In the genomic region with DNA sequence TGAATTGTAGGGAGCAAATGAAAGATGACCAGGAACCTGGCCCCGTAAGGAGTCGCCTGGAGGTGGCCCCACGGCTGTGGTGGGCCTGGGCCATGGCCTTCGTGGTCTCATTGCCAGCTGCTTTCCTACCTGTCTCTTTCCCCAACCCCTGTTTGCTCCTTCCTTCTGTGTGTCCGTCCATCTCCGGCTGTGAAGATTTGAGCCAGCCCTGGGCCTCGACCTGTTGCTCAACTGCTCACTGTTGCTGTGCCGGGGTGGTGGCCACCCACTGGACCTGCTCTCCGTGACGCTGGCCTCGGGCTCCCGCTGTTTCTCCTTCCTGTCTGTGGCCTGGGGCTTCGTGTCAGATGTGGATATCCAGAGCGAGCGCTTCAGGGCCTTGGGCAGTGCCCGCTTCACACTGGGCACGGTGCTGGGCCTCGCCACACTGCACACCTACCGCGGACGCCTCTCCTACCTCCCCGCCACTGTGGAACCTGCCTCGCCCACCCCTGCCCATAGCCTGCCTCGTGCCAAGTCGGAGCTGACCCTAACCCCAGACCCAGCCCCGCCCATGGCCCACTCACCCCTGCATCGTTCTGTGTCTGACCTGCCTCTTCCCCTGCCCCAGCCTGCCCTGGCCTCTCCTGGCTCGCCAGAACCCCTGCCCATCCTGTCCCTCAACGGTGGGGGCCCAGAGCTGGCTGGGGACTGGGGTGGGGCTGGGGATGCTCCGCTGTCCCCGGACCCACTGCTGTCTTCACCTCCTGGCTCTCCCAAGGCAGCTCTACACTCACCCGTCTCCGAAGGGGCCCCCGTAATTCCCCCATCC, we compare ENCODE assay signal across 18 cellular contexts. TPM values are rescaled to one million over a fixed set of nuclear protein-coding genes. Genes with fewer than 3 reads are reported as not detected.
DNase-seq lines count a peak whose midpoint lies in the region; ATAC-seq and TF ChIP-seq lines count a peak whose summit lies in the region.
"Had no signal": no experiment of that assay in that cellular context is flagged by ENCODE, and none has a peak within 500 bp of the region (broad histone marks: within the 10 kb centered on the region; RNA-seq: fewer than 3 reads in every experiment).

No MANE protein-coding gene starts in this region.

- no peak overlapping the region for H2BK120ac ChIP-seq in mesendoderm (ENCODE audit: low read depth, low read length)

- H3K9ac ChIP-seq in mesendoderm (ENCODE audit: low read length) = no peak overlapping the region

- intact Hi-C loops in activated B cell treated with CpG ODN at 0.5 μM for 24 hours (cut with micrococcal nuclease) = no loop called here
- intact Hi-C loops in right lobe of liver (cut with DNase I) = no loop called here

- H3K79me2 ChIP-seq in mesendoderm (ENCODE audit: control insufficient read depth, insufficient read depth, low read length) = no peaks in the 10 kb centered on the region

- POLR2A ChIA-PET in activated B cell treated with CpG ODN at 0.5 μM for 24 hours (lab: Charles Lee) = interaction anchor here (1.2 to 2.2 kb wide), 3 partner anchors 9 to 19 kb away, joined by 3 to 22 read pairs (median 16); a partner anchor contains a TSS

- H3K4ac ChIP-seq in mesendoderm (ENCODE audit: low read depth, low read length) = no peak overlapping the region

- no peaks in the 10 kb centered on the region for H3K9me3 Mint-ChIP-seq in activated naive CD4-positive, alpha-beta T cell treated with anti-CD3 and anti-CD28 coated beads, Interleukin-2, amount 50 U/mL, for 24 hours
- no peaks in the 10 kb centered on the region for H3K9me3 Mint-ChIP-seq in activated B cell treated with CpG ODN at 0.5 μM for 24 hours
- H3K9me3 Mint-ChIP-seq: CD8-positive, alpha-beta memory T cell; central memory CD8-positive, alpha-beta T cell; stimulated activated naive CD8-positive, alpha-beta T cell treated with anti-CD3 and anti-CD28 coated beads, Interleukin-15, Interleukin-2, amounts not matched to agents 100 ng/mL and 50 ng/mL, for 24 hours had no signal

- H3K27ac ChIP-seq in right lobe of liver (no peak overlapping the region), tibial nerve (peak overlapping the region in 3 of 4 donors; percentile 35 to 81 (median 36)), mesendoderm (ENCODE audit: low read depth, low read length) (no peak overlapping the region)

- peaks cover 5% of the 10 kb centered on the region for H3K36me3 Mint-ChIP-seq in activated naive CD4-positive, alpha-beta T cell treated with anti-CD3 and anti-CD28 coated beads, Interleukin-2, amount 50 U/mL, for 24 hours
- peaks cover 38% of the 10 kb centered on the region for H3K36me3 Mint-ChIP-seq in activated B cell treated with CpG ODN at 0.5 μM for 24 hours (ENCODE audit: low read depth)

- no peak overlapping the region for H2BK15ac ChIP-seq in mesendoderm (replicated peaks; ENCODE audit: low read depth)

- peaks cover 38% of the 10 kb centered on the region for H3K4me1 Mint-ChIP-seq in activated naive CD4-positive, alpha-beta T cell treated with anti-CD3 and anti-CD28 coated beads, Interleukin-2, amount 50 U/mL, for 24 hours
- H3K4me1 Mint-ChIP-seq in activated B cell treated with CpG ODN at 0.5 μM for 24 hours = peaks cover 34% of the 10 kb centered on the region

- no peak for TF ChIP-seq POLR2A in right lobe of liver (IDR thresholded peaks at IDR 0.05)
- TF ChIP-seq POLR2A in tibial nerve (IDR thresholded peaks at IDR 0.05) = no peak

- TF ChIP-seq CTCF in activated B cell treated with CpG ODN at 0.5 μM for 24 hours (IDR thresholded peaks at IDR 0.05) (no peak), right lobe of liver (IDR thresholded peaks at IDR 0.05) (no peak), tibial nerve (IDR thresholded peaks at IDR 0.05) (no peak)

- no peak for ATAC-seq in activated B cell treated with CpG ODN at 0.5 μM for 24 hours (ENCODE audit: low read depth)
- no peak for ATAC-seq in right lobe of liver

- no peak overlapping the region for H3K18ac ChIP-seq in mesendoderm (ENCODE audit: low read length)

- no peaks in the 10 kb centered on the region for H3K27me3 Mint-ChIP-seq in activated naive CD4-positive, alpha-beta T cell treated with anti-CD3 and anti-CD28 coated beads, Interleukin-2, amount 50 U/mL, for 24 hours
- no peaks in the 10 kb centered on the region for H3K27me3 Mint-ChIP-seq in activated B cell treated with CpG ODN at 0.5 μM for 24 hours
- H3K27me3 Mint-ChIP-seq: CD8-positive, alpha-beta memory T cell; central memory CD8-positive, alpha-beta T cell; stimulated activated naive CD8-positive, alpha-beta T cell treated with anti-CD3 and anti-CD28 coated beads, Interleukin-15, Interleukin-2, amounts not matched to agents 100 ng/mL and 50 ng/mL, for 24 hours had no signal

- H3K4me2 ChIP-seq in mesendoderm (ENCODE audit: low read length) = no peak overlapping the region
- H3K4me2 ChIP-seq: smooth muscle cell had no signal

- CTCF ChIA-PET in activated B cell treated with CpG ODN at 0.5 μM for 24 hours (lab: Charles Lee) = no interaction called here

- no peak overlapping the region for H3K4me3 Mint-ChIP-seq in activated naive CD4-positive, alpha-beta T cell treated with anti-CD3 and anti-CD28 coated beads, Interleukin-2, amount 50 U/mL, for 24 hours
- H3K4me3 Mint-ChIP-seq in activated B cell treated with CpG ODN at 0.5 μM for 24 hours = no peak overlapping the region
- H3K4me3 Mint-ChIP-seq: central memory CD8-positive, alpha-beta T cell; stimulated activated naive CD8-positive, alpha-beta T cell treated with anti-CD3 and anti-CD28 coated beads, Interleukin-15, Interleukin-2, amounts not matched to agents 100 ng/mL and 50 ng/mL, for 24 hours had no signal

- no peak for DNase-seq in activated naive CD4-positive, alpha-beta T cell treated with anti-CD3 and anti-CD28 coated beads, Interleukin-2, amount 50 U/mL, for 16 hours
- DNase-seq in activated B cell treated with CpG ODN at 0.5 μM for 24 hours (no peak), right lobe of liver (peak; percentile 43 to 67 (median 61)), tibial nerve (ENCODE audit: low spot score in 2 of 2) (no peak), mesendoderm (no peak), AG08396 (ENCODE audit: low spot score) (no peak), NCI-H2081 (lab: John Stamatoyannopoulos, UW) (no peak)
- DNase-seq: ACHN; CD8-positive, alpha-beta memory T cell; midbrain; NCI-H1930; NCI-H510A treated with DMSO at 0.1 percent for 48 hours; occipital lobe; SW 1271 had no signal

- H4K5ac ChIP-seq in mesendoderm (ENCODE audit: low read length) = no peak overlapping the region

- no peak overlapping the region for H3K4me3 ChIP-seq in right lobe of liver
- H3K4me3 ChIP-seq in tibial nerve = no peak overlapping the region
- no peak overlapping the region for H3K4me3 ChIP-seq in mesendoderm (ENCODE audit: low read length)
- H3K4me3 ChIP-seq: smooth muscle cell had no signal

- peak overlapping the region; percentile 30 for H3K27ac Mint-ChIP-seq in activated naive CD4-positive, alpha-beta T cell treated with anti-CD3 and anti-CD28 coated beads, Interleukin-2, amount 50 U/mL, for 24 hours
- peak overlapping the region; percentile 32 for H3K27ac Mint-ChIP-seq in activated B cell treated with CpG ODN at 0.5 μM for 24 hours
- H3K27ac Mint-ChIP-seq: stimulated activated naive CD8-positive, alpha-beta T cell treated with anti-CD3 and anti-CD28 coated beads, Interleukin-15, Interleukin-2, amounts not matched to agents 100 ng/mL and 50 ng/mL, for 24 hours had no signal

- no peak overlapping the region for H4K8ac ChIP-seq in mesendoderm (ENCODE audit: low read depth, low read length)

- H3K36me3 ChIP-seq in right lobe of liver = no peaks in the 10 kb centered on the region
- H3K36me3 ChIP-seq in tibial nerve = peaks cover 0 to 71% (median 0%) of the 10 kb centered on the region in 3 donors
- H3K36me3 ChIP-seq in mesendoderm (ENCODE audit: control insufficient read depth, insufficient read depth, low read length) = no peaks in the 10 kb centered on the region

- WGBS in right lobe of liver (ENCODE audit: insufficient coverage, low coverage, low lambda C conversion rate, missing lambda C conversion rate) = 33% methylated on average over 12 of the region's 34 CpGs
- WGBS in tibial nerve, 2 donors = 73 to 78% methylated on average over 31 to 33 of the region's 34 CpGs
- whole genome bisulfite sequencing in mesendoderm (ENCODE audit: extremely low coverage, insufficient coverage, low lambda C conversion rate) = no CpG with 5 or more reads among the region's 34 CpGs

- H3K9me3 ChIP-seq in right lobe of liver = no peaks in the 10 kb centered on the region
- H3K9me3 ChIP-seq in tibial nerve = no peaks in the 10 kb centered on the region

- no peak overlapping the region for H2AK5ac ChIP-seq in mesendoderm (ENCODE audit: low read length)

- TF ChIP-seq EP300 in tibial nerve (IDR thresholded peaks at IDR 0.05) = peak in 1 of 2 donors; percentile 20

- H2BK5ac ChIP-seq in mesendoderm (ENCODE audit: low read length) = no peak overlapping the region

- H3K79me1 ChIP-seq in mesendoderm (ENCODE audit: low read length) = peaks cover 2% of the 10 kb centered on the region

- H3K4me1 ChIP-seq in right lobe of liver (peaks cover 0 to 39% (median 15%) of the 10 kb centered on the region in 4 donors), tibial nerve (peaks cover 0 to 75% (median 34%) of the 10 kb centered on the region in 4 donors), mesendoderm (ENCODE audit: control insufficient read depth, low read depth, low read length) (peaks cover 5% of the 10 kb centered on the region)

- no peaks in the 10 kb centered on the region for H3K27me3 ChIP-seq in right lobe of liver
- no peaks in the 10 kb centered on the region for H3K27me3 ChIP-seq in tibial nerve
- no peaks in the 10 kb centered on the region for H3K27me3 ChIP-seq in mesendoderm (ENCODE audit: insufficient read depth, low read length, poor library complexity)

- no peak overlapping the region for H3K56ac ChIP-seq in mesendoderm (ENCODE audit: low read length)

- H3K23ac ChIP-seq in mesendoderm (ENCODE audit: low read length) = no peak overlapping the region

RNA-seq across cellular contexts. Expression of a gene that starts 8.5 kb away (rescaled TPM):
- total RNA-seq in activated B cell treated with CpG ODN at 0.5 μM for 24 hours (8.7 and 9.2 TPM in 2 replicates), right lobe of liver (10 to 100 TPM in 2 of 6 experiments, 1 to 10 TPM in 4; 1.8 to 11.6 (median 3.3) TPM), tibial nerve (10 to 100 TPM in 2 of 4 donors, 1 to 10 TPM in 2; 2.4 to 20.1 (median 10.1) TPM)
- 2.0 TPM for polyA plus RNA-seq in mesendoderm (2013, experiment 1 of 2)
- 1.9 TPM for polyA plus RNA-seq in mesendoderm (2013, experiment 2 of 2)

RNA-seq across cellular contexts. Expression of a gene that starts 9.4 kb away (rescaled TPM):
- 38.2 and 48.5 TPM in 2 replicates for total RNA-seq in activated B cell treated with CpG ODN at 0.5 μM for 24 hours
- 10 to 100 TPM; 11.4 to 30.1 (median 17.2) TPM for total RNA-seq in right lobe of liver
- 10 to 100 TPM; 28.0 to 34.7 (median 30.1) TPM for total RNA-seq in tibial nerve
- polyA plus RNA-seq in mesendoderm (2013, experiment 1 of 2) = 19.4 TPM
- 20.6 TPM for polyA plus RNA-seq in mesendoderm (2013, experiment 2 of 2)

RNA-seq across cellular contexts. Expression of a gene that starts 9.7 kb away (rescaled TPM):
- 2,427 and 2,762 TPM in 2 replicates for total RNA-seq in activated B cell treated with CpG ODN at 0.5 μM for 24 hours
- 100 to 1,000 TPM; 355 to 867 (median 385) TPM for total RNA-seq in right lobe of liver
- 1,000 to 10,000 TPM; 2,253 to 3,141 (median 2,490) TPM for total RNA-seq in tibial nerve
- polyA plus RNA-seq in mesendoderm (2013, experiment 1 of 2) = 1,890 TPM
- polyA plus RNA-seq in mesendoderm (2013, experiment 2 of 2) = 1,896 TPM

RNA-seq across cellular contexts. Expression of a gene that starts 13.8 kb away (rescaled TPM):
- total RNA-seq in activated B cell treated with CpG ODN at 0.5 μM for 24 hours (3.5 and 5.6 TPM in 2 replicates), right lobe of liver (under 1 TPM in 2 of 6 experiments, not detected in 4; 0.22 to 0.37 TPM), tibial nerve (not detected)
- 1.4 TPM for polyA plus RNA-seq in mesendoderm (2013, experiment 1 of 2)
- 1.7 TPM for polyA plus RNA-seq in mesendoderm (2013, experiment 2 of 2)
- polyA plus RNA-seq: CD8-positive, alpha-beta memory T cell had no signal

RNA-seq across cellular contexts. Expression of a gene that starts 17.3 kb away (rescaled TPM):
- total RNA-seq in activated B cell treated with CpG ODN at 0.5 μM for 24 hours (9.5 and 10.3 TPM in 2 replicates), right lobe of liver (1 to 10 TPM in 2 of 6 experiments, under 1 TPM in 4; 0.25 to 2.0 (median 0.54) TPM), tibial nerve (1 to 10 TPM; 3.1 to 5.4 (median 4.0) TPM)
- 29.3 TPM for polyA plus RNA-seq in mesendoderm (2013, experiment 1 of 2)
- 31.9 TPM for polyA plus RNA-seq in mesendoderm (2013, experiment 2 of 2)

Comparison
In these comparisons a context has a peak if more than half of its experiments do, and no peak if none do; other contexts are left out.
1. DNase-seq: peak in right lobe of liver (3 of 3); none in activated naive CD4-positive, alpha-beta T cell treated with anti-CD3 and anti-CD28 coated beads, Interleukin-2, amount 50 U/mL, for 16 hours (single experiment), activated B cell treated with CpG ODN at 0.5 μM for 24 hours (single experiment), tibial nerve (0 of 2), mesendoderm (single experiment), AG08396 (single experiment) and NCI-H2081 (0 of 2).
2. H3K27ac ChIP-seq: peak in tibial nerve (3 of 4); none in right lobe of liver (0 of 3) and mesendoderm (single experiment).